8 cellular contexts compared by ENCODE assay signal in the genomic region with DNA sequence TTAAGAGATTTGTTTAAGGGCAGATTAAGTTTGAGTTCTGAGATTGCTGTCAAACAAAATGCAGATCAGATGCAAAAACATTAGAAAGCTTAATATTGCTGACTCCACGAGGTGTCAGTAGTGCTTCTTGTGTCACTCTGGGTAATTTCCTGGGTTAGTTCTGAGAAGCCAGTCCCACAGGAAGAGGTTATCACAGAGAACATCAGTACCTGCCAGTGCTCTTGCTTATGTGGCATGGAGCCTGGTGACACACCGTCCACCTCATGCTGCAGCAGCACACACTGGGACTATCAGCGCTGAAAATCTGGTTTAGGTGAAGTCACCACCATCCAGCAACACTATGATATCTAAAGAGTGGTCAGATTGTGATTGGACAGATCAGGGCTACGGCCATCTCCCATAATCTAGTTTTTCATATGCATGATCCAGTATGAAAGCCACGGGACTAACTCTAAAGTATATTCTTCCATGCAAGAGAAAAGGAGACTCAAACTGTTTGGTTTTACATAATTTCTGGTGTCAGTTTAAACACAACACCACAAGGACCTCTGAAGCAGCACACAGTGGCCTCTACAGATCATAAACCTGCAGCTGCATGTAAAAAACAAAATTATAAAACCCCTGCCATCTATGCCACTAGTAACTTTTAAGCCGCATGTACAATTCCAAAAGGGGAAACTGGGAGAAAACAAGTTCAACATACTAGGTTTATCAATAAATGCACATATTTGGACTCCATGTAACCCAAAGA. TPM values are rescaled to one million over a fixed set of nuclear protein-coding genes. Genes with fewer than 3 reads are reported as not detected.
DNase-seq lines count a peak whose midpoint lies in the region; ATAC-seq lines count a peak whose summit lies in the region.

No MANE protein-coding gene starts in this region.

- ATAC-seq in GM19324 (IDR thresholded peaks at IDR 0.05; ENCODE audit: low FRiP score, unreplicated experiment) (peak; percentile 80), HG03432 (IDR thresholded peaks at IDR 0.05; ENCODE audit: unreplicated experiment) (peak; percentile 94)

- peak overlapping the region; percentile 8 for H3K4me3 Mint-ChIP-seq in activated naive CD4-positive, alpha-beta T cell treated with anti-CD3 and anti-CD28 coated beads, Interleukin-2, amount 50 U/mL, for 24 hours

- peaks cover 19% of the 10 kb centered on the region for H3K4me1 Mint-ChIP-seq in activated naive CD4-positive, alpha-beta T cell treated with anti-CD3 and anti-CD28 coated beads, Interleukin-2, amount 50 U/mL, for 24 hours

- peaks cover 9% of the 10 kb centered on the region for H3K36me3 Mint-ChIP-seq in activated naive CD4-positive, alpha-beta T cell treated with anti-CD3 and anti-CD28 coated beads, Interleukin-2, amount 50 U/mL, for 24 hours

- in situ Hi-C loops in SK-MEL-5 (cut with HindIII; ENCODE audit: low pct_unique_long_range_greater_than_20kb, low sequenced_read_pairs), result no loop called here

- H3K9me3 Mint-ChIP-seq in activated naive CD4-positive, alpha-beta T cell treated with anti-CD3 and anti-CD28 coated beads, Interleukin-2, amount 50 U/mL, for 24 hours, result no peaks in the 10 kb centered on the region

- H3K27me3 Mint-ChIP-seq in activated naive CD4-positive, alpha-beta T cell treated with anti-CD3 and anti-CD28 coated beads, Interleukin-2, amount 50 U/mL, for 24 hours, result no peaks in the 10 kb centered on the region

- H3K27ac Mint-ChIP-seq in activated naive CD4-positive, alpha-beta T cell treated with anti-CD3 and anti-CD28 coated beads, Interleukin-2, amount 50 U/mL, for 24 hours, result peak overlapping the region; percentile 80

- DNase-seq in COR-L47 (lab: John Stamatoyannopoulos, UW) (peak; percentile 41), SK-MEL-5 (ENCODE audit: low read depth, low spot score) (peak; percentile 58), iPS-NIHi11 (ENCODE audit: low spot score) (peak; percentile 28), cortex of kidney (lab: John Stamatoyannopoulos, UW) (no peak)
- DNase-seq in stimulated activated CD4-positive, alpha-beta T cell treated with anti-CD3 and anti-CD28 coated beads, TNF-alpha, amount 100 ng/mL, for 48 hours (ENCODE audit: low read depth in 3 of 3), result peak; percentile 16 to 27 (median 26)

RNA-seq across cellular contexts. Expression of a gene that starts 36.1 kb away (rescaled TPM):
- 0.03 and 0.11 TPM in 2 replicates for total RNA-seq in SK-MEL-5 (2014; rRNA removed; shearing (Covaris generic))
- polyA plus RNA-seq in SK-MEL-5 (2015; cell fraction: cytosol; rRNA removed), result 0.03 and 0.12 TPM in 2 replicates
- polyA plus RNA-seq in SK-MEL-5 (2015; cell fraction: nucleus; rRNA removed), result 0.07 and 0.34 TPM in 2 replicates
